ENCODE assay signal across 20 cellular contexts in genomic region chrX:154300815-154301214, GRCh38. TPM values are rescaled to one million over a fixed set of nuclear protein-coding genes. Genes with fewer than 3 reads are reported as not detected.
DNase-seq lines count a peak whose midpoint lies in the region; ATAC-seq, FAIRE-seq and TF ChIP-seq lines count a peak whose summit lies in the region.
"Had no signal": no experiment of that assay in that cellular context is flagged by ENCODE, and none has a peak within 500 bp of the region (broad histone marks: within the 10 kb centered on the region; RNA-seq: fewer than 3 reads in every experiment).

No MANE protein-coding gene starts in this region.

- no peak overlapping the region for H3K9ac ChIP-seq in K562 (ENCODE audit: insufficient read depth in 1 of 2, low read depth in 2 of 2, low read length in 2 of 2)
- H3K9ac ChIP-seq: KMS-11, SK-N-SH had no signal

- POLR2A ChIA-PET in K562 (lab: Yijun Ruan, JAX), result no interaction called here

- H3K79me2 ChIP-seq in K562 (ENCODE audit: control insufficient read depth, insufficient read depth, low read length), result no peaks in the 10 kb centered on the region

- no TSS peak for BruUV-seq in K562 (replicated peaks; lab: Mats Ljungman, UMichigan)

- 68% methylated on average over 8 of the region's 8 CpGs for WGBS in K562 (ENCODE audit: insufficient coverage, low coverage, missing lambda C conversion rate)

- FAIRE-seq in K562 (lab: Jason Lieb, UNC), result no peak
- FAIRE-seq: A549, H54 had no signal

- ATAC-seq in left cardiac atrium (no peak), K562 (no peak), upper lobe of right lung (peak; percentile 47)
- ATAC-seq: A549; CD8-positive, alpha-beta T cell; HepG2 had no signal

- H3K4me1 ChIP-seq in left ventricle myocardium inferior, result no peaks in the 10 kb centered on the region
- H3K4me1 ChIP-seq in K562 (replicated peaks in 1 of 2; ENCODE audit: control insufficient read depth in 2 of 2, insufficient read depth in 2 of 2, low read length in 2 of 2), result peaks cover 0 to 1% of the 10 kb centered on the region in 2 experiments; a peak in 2 of 5 replicates
- no peaks in the 10 kb centered on the region for H3K4me1 ChIP-seq in upper lobe of right lung
- H3K4me1 ChIP-seq: A549, Peyer's patch had no signal

- TF ChIP-seq CTCF in left ventricle myocardium inferior (IDR thresholded peaks at IDR 0.05; ENCODE audit: borderline replicate concordance), result no peak
- no peak for TF ChIP-seq CTCF in K562 (IDR thresholded peaks at IDR 0.05 in 2 of 3, conservative IDR thresholded peaks at IDR 0.05 in 1 of 3; ENCODE audit: insufficient read depth in 2 of 3, low read depth in 1 of 3, low read length in 3 of 3)
- TF ChIP-seq CTCF in upper lobe of right lung (IDR thresholded peaks at IDR 0.05), result no peak

- H3K4me3 ChIP-seq in left ventricle myocardium inferior (no peak overlapping the region), K562 (no peak overlapping the region), upper lobe of right lung (no peak overlapping the region)
- H3K4me3 ChIP-seq: A549, Peyer's patch had no signal

- H3K9me3 ChIP-seq in left ventricle myocardium inferior (replicated peaks), result no peaks in the 10 kb centered on the region
- no peaks in the 10 kb centered on the region for H3K9me3 ChIP-seq in K562 (replicated peaks; ENCODE audit: control insufficient read depth, insufficient read depth, low read depth, low read length)
- no peaks in the 10 kb centered on the region for H3K9me3 ChIP-seq in upper lobe of right lung
- H3K9me3 ChIP-seq: A549, SK-N-SH had no signal

- intact Hi-C loops in left cardiac atrium (cut with DNase I) (no loop called here), left ventricle myocardium inferior (cut with micrococcal nuclease) (no loop called here), K562 (cut with micrococcal nuclease) (no loop called here), upper lobe of right lung (cut with DNase I) (no loop called here)

- DNase-seq in left cardiac atrium (peak; percentile 13), left ventricle myocardium inferior (no peak), NOMO-1 treated with DMSO at 0.1 percent for 48 hours (lab: John Stamatoyannopoulos, UW; ENCODE audit: unreplicated experiment) (peak; percentile 71), K562 (ENCODE audit: extremely low read depth in 1 of 4, low spot score in 3 of 4) (no peak), upper lobe of right lung (no peak), SW480 (ENCODE audit: low spot score) (no peak), amniotic stem cell (lab: John Stamatoyannopoulos, UW) (no peak), COLO829 (ENCODE audit: low spot score) (no peak)
- DNase-seq: CD8-positive, alpha-beta T cell; NCI-H1092 treated with DMSO at 0.1 percent for 48 hours; NCI-H2081 treated with DMSO at 0.1 percent for 48 hours; NCI-H510A; NCI-H82; Peyer's patch; SK-N-SH had no signal

- H3K9me1 ChIP-seq in K562 (ENCODE audit: control insufficient read depth, insufficient read depth, low read length), result no peaks in the 10 kb centered on the region

- no peaks in the 10 kb centered on the region for H4K20me1 ChIP-seq in K562 (replicated peaks; ENCODE audit: control insufficient read depth, insufficient read depth, low read length)

- no peaks in the 10 kb centered on the region for H3K36me3 ChIP-seq in left ventricle myocardium inferior
- no peaks in the 10 kb centered on the region for H3K36me3 ChIP-seq in K562 (ENCODE audit: control insufficient read depth, insufficient read depth, low read length)
- no peaks in the 10 kb centered on the region for H3K36me3 ChIP-seq in upper lobe of right lung
- H3K36me3 ChIP-seq: Peyer's patch had no signal

- no peak for TF ChIP-seq RAD21 in K562 (CRISPR knock-in tag; conservative IDR thresholded peaks at IDR 0.05 in 1 of 2, IDR thresholded peaks at IDR 0.05 in 1 of 2)

- H2AFZ ChIP-seq in K562 (ENCODE audit: low read depth, low read length), result no peak overlapping the region

- H3K27ac ChIP-seq in left ventricle myocardium inferior (replicated peaks) (no peak overlapping the region), K562 (ENCODE audit: extremely low read depth, low read depth, low read length) (no peak overlapping the region), upper lobe of right lung (no peak overlapping the region)
- H3K27ac ChIP-seq: A549, KMS-11, Peyer's patch had no signal

- no peak for TF ChIP-seq POLR2A in K562 (conservative IDR thresholded peaks at IDR 0.05)

- no peak overlapping the region for H3K4me2 ChIP-seq in K562 (ENCODE audit: insufficient read depth, low read length)
- H3K4me2 ChIP-seq: A549, KMS-11, SK-N-SH had no signal

- in situ Hi-C loops in K562 (cut with MboI), result loop anchor here (25.0 kb wide), 1 partner anchor 89 kb away; the partner anchor contains the start of gene OPN1MW2

- TF ChIP-seq EP300 in K562 (IDR thresholded peaks at IDR 0.05; ENCODE audit: low read length), result no peak

- no peaks in the 10 kb centered on the region for H3K27me3 ChIP-seq in left ventricle myocardium inferior (ENCODE audit: low read depth)
- H3K27me3 ChIP-seq in K562 (ENCODE audit: control insufficient read depth in 2 of 2, insufficient read depth in 2 of 2, low read length in 2 of 2), result no peaks in the 10 kb centered on the region
- H3K27me3 ChIP-seq in upper lobe of right lung, result no peaks in the 10 kb centered on the region
- H3K27me3 ChIP-seq: Peyer's patch had no signal

- CTCF ChIA-PET in K562 (lab: Yijun Ruan, JAX; ENCODE audit: low intra/inter-chr PET ratio), result no interaction called here

RNA-seq across cellular contexts. Expression of gene TKTL1, which starts 5.2 kb away (rescaled TPM):
- 1 to 10 TPM; 4.1 to 7.0 TPM for total RNA-seq in left cardiac atrium
- 11.7 TPM for total RNA-seq in left ventricle myocardium inferior
- total RNA-seq in K562 (2011; cell fraction: chromatin; rRNA removed; ENCODE audit: low replicate concordance), result not detected in 2 replicates
- not detected in 2 replicates for total RNA-seq in K562 (2011; cell fraction: nucleolus; rRNA removed)
- 0.66 TPM in 1 of 2 replicates, not detected in the other for total RNA-seq in K562 (2011; cell fraction: nucleoplasm; rRNA removed)
- total RNA-seq in K562 (2014; rRNA removed), result 0.54 and 0.61 TPM in 2 replicates
- total RNA-seq in K562 (2014; rRNA removed; fragmentation: Illumina TruSeq; extraction: Trizol), result 0.29 and 0.44 TPM in 2 replicates
- total RNA-seq in K562 (2015; rRNA removed; fragmentation: Illumina TruSeq; extraction: Trizol), result 0.19 and 0.29 TPM in 2 replicates
- 0.35 and 0.51 TPM in 2 replicates for total RNA-seq in K562 (2021)
- 0.18 and 0.64 TPM in 2 replicates for polyA plus RNA-seq in K562 (2011; rRNA removed)
- polyA plus RNA-seq in K562 (2011; cell fraction: cytosol; rRNA removed), result 0.37 and 0.66 TPM in 2 replicates
- polyA plus RNA-seq in K562 (2011; cell fraction: nucleus; rRNA removed), result 0.10 and 0.21 TPM in 2 replicates
- 0.52 and 2.2 TPM in 2 replicates for polyA plus RNA-seq in K562 (2012)
- polyA plus RNA-seq in K562 (2014; fragmentation: Illumina TruSeq; extraction: Trizol), result 0.51 and 0.71 TPM in 2 replicates
- under 1 TPM; 0.18 to 0.71 TPM for polyA plus RNA-seq in K562 (2014; fragmentation: Nextera tagmentation; extraction: Ambion mirVana)
- polyA plus RNA-seq in K562 (2014; rRNA removed), result 0.38 and 0.62 TPM in 2 replicates
- polyA minus RNA-seq in K562 (2011; rRNA and poly(A)+ RNA removed), result 0.14 and 0.45 TPM in 2 replicates
- polyA minus RNA-seq in K562 (2011; cell fraction: cytosol; rRNA and poly(A)+ RNA removed), result not detected in 2 replicates
- polyA minus RNA-seq in K562 (2011; cell fraction: nucleus; rRNA and poly(A)+ RNA removed), result 0.67 TPM in 1 of 2 replicates, not detected in the other
- total RNA-seq in upper lobe of right lung, result not detected
- total RNA-seq: HepG2, Peyer's patch had no signal
- polyA plus RNA-seq: BJ, HepG2, SK-N-SH had no signal

RNA-seq across cellular contexts. Expression of gene TEX28, which starts 5.9 kb away (rescaled TPM):
- total RNA-seq in left cardiac atrium, result not detected
- not detected for total RNA-seq in left ventricle myocardium inferior
- not detected in 2 replicates for total RNA-seq in K562 (2011; cell fraction: chromatin; rRNA removed; ENCODE audit: low replicate concordance)
- total RNA-seq in K562 (2011; cell fraction: nucleolus; rRNA removed), result not detected in 2 replicates
- not detected in 2 replicates for total RNA-seq in K562 (2011; cell fraction: nucleoplasm; rRNA removed)
- 0.08 TPM in 1 of 2 replicates, not detected in the other for total RNA-seq in K562 (2014; rRNA removed)
- not detected in 2 replicates for total RNA-seq in K562 (2014; rRNA removed; fragmentation: Illumina TruSeq; extraction: Trizol)
- not detected in 2 replicates for total RNA-seq in K562 (2015; rRNA removed; fragmentation: Illumina TruSeq; extraction: Trizol)
- not detected in 2 replicates for total RNA-seq in K562 (2021)
- polyA plus RNA-seq in K562 (2011; rRNA removed), result not detected in 2 replicates
- not detected in 2 replicates for polyA plus RNA-seq in K562 (2011; cell fraction: cytosol; rRNA removed)
- polyA plus RNA-seq in K562 (2011; cell fraction: nucleus; rRNA removed), result not detected in 2 replicates
- polyA plus RNA-seq in K562 (2012), result not detected in 2 replicates
- polyA plus RNA-seq in K562 (2014; fragmentation: Illumina TruSeq; extraction: Trizol), result not detected in 2 replicates
- polyA plus RNA-seq in K562 (2014; fragmentation: Nextera tagmentation; extraction: Ambion mirVana), result not detected
- polyA plus RNA-seq in K562 (2014; rRNA removed), result not detected in 2 replicates
- polyA minus RNA-seq in K562 (2011; rRNA and poly(A)+ RNA removed), result not detected in 2 replicates
- not detected in 2 replicates for polyA minus RNA-seq in K562 (2011; cell fraction: cytosol; rRNA and poly(A)+ RNA removed)
- not detected in 2 replicates for polyA minus RNA-seq in K562 (2011; cell fraction: nucleus; rRNA and poly(A)+ RNA removed)
- total RNA-seq in upper lobe of right lung, result not detected
- total RNA-seq: CD8-positive, alpha-beta T cell; HepG2; Peyer's patch had no signal
- polyA plus RNA-seq: A549, BJ, HepG2, SK-N-SH had no signal

RNA-seq across cellular contexts. Expression of gene OPN1MW3, which starts 43.4 kb away (rescaled TPM):
- not detected for total RNA-seq in left cardiac atrium
- total RNA-seq in left ventricle myocardium inferior, result not detected
- not detected in 2 replicates for total RNA-seq in K562 (2011; cell fraction: chromatin; rRNA removed; ENCODE audit: low replicate concordance)
- total RNA-seq in K562 (2011; cell fraction: nucleolus; rRNA removed), result not detected in 2 replicates
- total RNA-seq in K562 (2011; cell fraction: nucleoplasm; rRNA removed), result not detected in 2 replicates
- total RNA-seq in K562 (2014; rRNA removed), result not detected in 2 replicates
- not detected in 2 replicates for total RNA-seq in K562 (2014; rRNA removed; fragmentation: Illumina TruSeq; extraction: Trizol)
- not detected in 2 replicates for total RNA-seq in K562 (2015; rRNA removed; fragmentation: Illumina TruSeq; extraction: Trizol)
- total RNA-seq in K562 (2021), result not detected in 2 replicates
- not detected in 2 replicates for polyA plus RNA-seq in K562 (2011; rRNA removed)
- not detected in 2 replicates for polyA plus RNA-seq in K562 (2011; cell fraction: cytosol; rRNA removed)
- not detected in 2 replicates for polyA plus RNA-seq in K562 (2011; cell fraction: nucleus; rRNA removed)
- not detected in 2 replicates for polyA plus RNA-seq in K562 (2012)
- not detected in 2 replicates for polyA plus RNA-seq in K562 (2014; fragmentation: Illumina TruSeq; extraction: Trizol)
- not detected for polyA plus RNA-seq in K562 (2014; fragmentation: Nextera tagmentation; extraction: Ambion mirVana)
- not detected in 2 replicates for polyA plus RNA-seq in K562 (2014; rRNA removed)
- polyA minus RNA-seq in K562 (2011; rRNA and poly(A)+ RNA removed), result not detected in 2 replicates
- polyA minus RNA-seq in K562 (2011; cell fraction: cytosol; rRNA and poly(A)+ RNA removed), result not detected in 2 replicates
- not detected in 2 replicates for polyA minus RNA-seq in K562 (2011; cell fraction: nucleus; rRNA and poly(A)+ RNA removed)
- total RNA-seq in upper lobe of right lung, result not detected
- total RNA-seq: CD8-positive, alpha-beta T cell; HepG2; Peyer's patch had no signal
- polyA plus RNA-seq: A549, BJ, HepG2, SK-N-SH had no signal

Comparison
In these comparisons a context has a peak if more than half of its experiments do, and no peak if none do; other contexts are left out.
1. DNase-seq: peak in left cardiac atrium (single experiment) and NOMO-1 treated with DMSO at 0.1 percent for 48 hours (single experiment); none in left ventricle myocardium inferior (single experiment), K562 (0 of 4), upper lobe of right lung (single experiment), SW480 (single experiment), amniotic stem cell (single experiment) and COLO829 (single experiment).